22 cellular contexts compared by ENCODE assay signal in genomic region chr3:127093312-127093711, GRCh38.
"Had no signal": no experiment of that assay in that cellular context is flagged by ENCODE, and none has a peak within 500 bp of the region (broad histone marks: within the 10 kb centered on the region; RNA-seq: fewer than 3 reads in every experiment).

No MANE protein-coding gene starts in this region.

- H3K9me3 Mint-ChIP-seq: activated CD4-positive, alpha-beta memory T cell treated with anti-CD3 and anti-CD28 coated beads for 36 hours; activated CD4-positive, alpha-beta T cell treated with anti-CD3 and anti-CD28 coated beads, Interleukin-2, amount 10 ng/mL, durations not matched to agents 7 days and 5 days; activated naive CD4-positive, alpha-beta T cell treated with anti-CD3 and anti-CD28 coated beads for 36 hours; activated T-cell treated with anti-CD3 and anti-CD28 coated beads, Interleukin-2, amount 50 U/mL, for 4 hours; activated T-helper 17 cell treated with anti-CD3 and anti-CD28 coated beads, Interleukin-2, amount 50 U/mL, for 72 hours had no signal

- ATAC-seq: activated T-cell treated with anti-CD3 and anti-CD28 coated beads, Interleukin-2, amount 50 U/mL, for 4 hours; activated T-helper 17 cell treated with anti-CD3 and anti-CD28 coated beads, Interleukin-2, amount 50 U/mL, for 72 hours; T-helper 17 cell; WTC11 had no signal

- DNase-seq: activated CD4-positive, alpha-beta memory T cell treated with anti-CD3 and anti-CD28 coated beads for 36 hours; activated CD4-positive, alpha-beta T cell treated with anti-CD3 and anti-CD28 coated beads for 1 hour; activated CD4-positive, alpha-beta T cell treated with anti-CD3 and anti-CD28 coated beads, Interleukin-2, amount 10 ng/mL, durations not matched to agents 7 days and 5 days; activated CD8-positive, alpha-beta memory T cell treated with anti-CD3 and anti-CD28 coated beads for 24 hours; activated gamma-delta T cell; activated naive CD4-positive, alpha-beta T cell treated with anti-CD3 and anti-CD28 coated beads for 36 hours; activated T-cell treated with anti-CD3 and anti-CD28 coated beads, Interleukin-2, amount 50 U/mL, for 4 hours; amygdala; MG63; NCI-H1105; NCI-H1436; NCI-H1694 treated with DMSO at 0.1 percent for 48 hours; NCI-H2029 treated with DMSO at 0.1 percent for 48 hours; NCI-H345; NCI-H510A; NCI-H526 treated with DMSO at 0.1 percent for 48 hours; SIG-M5; T-helper 17 cell; T-helper 9 cell had no signal

- H3K4me3 ChIP-seq: MG63 had no signal

- H3K36me3 ChIP-seq: MG63 had no signal

- H3K27ac Mint-ChIP-seq: activated CD4-positive, alpha-beta memory T cell treated with anti-CD3 and anti-CD28 coated beads for 36 hours; activated CD4-positive, alpha-beta T cell treated with anti-CD3 and anti-CD28 coated beads, Interleukin-2, amount 10 ng/mL, durations not matched to agents 7 days and 5 days; activated naive CD4-positive, alpha-beta T cell treated with anti-CD3 and anti-CD28 coated beads for 36 hours; activated naive CD8-positive, alpha-beta T cell; activated T-helper 17 cell treated with anti-CD3 and anti-CD28 coated beads, Interleukin-2, amount 50 U/mL, for 72 hours; T-helper 17 cell; WTC11 had no signal

- H3K27me3 Mint-ChIP-seq: activated CD4-positive, alpha-beta T cell treated with anti-CD3 and anti-CD28 coated beads, Interleukin-2, amount 10 ng/mL, durations not matched to agents 7 days and 5 days; activated naive CD8-positive, alpha-beta T cell had no signal

- H3K4me3 Mint-ChIP-seq: activated CD4-positive, alpha-beta memory T cell treated with anti-CD3 and anti-CD28 coated beads for 36 hours; activated CD4-positive, alpha-beta T cell treated with anti-CD3 and anti-CD28 coated beads, Interleukin-2, amount 10 ng/mL, durations not matched to agents 7 days and 5 days; activated naive CD4-positive, alpha-beta T cell treated with anti-CD3 and anti-CD28 coated beads for 36 hours; activated naive CD8-positive, alpha-beta T cell; activated T-cell treated with anti-CD3 and anti-CD28 coated beads, Interleukin-2, amount 50 U/mL, for 4 hours; activated T-helper 17 cell treated with anti-CD3 and anti-CD28 coated beads, Interleukin-2, amount 50 U/mL, for 72 hours; T-helper 17 cell; WTC11 had no signal

- H3K36me3 Mint-ChIP-seq: activated CD4-positive, alpha-beta memory T cell treated with anti-CD3 and anti-CD28 coated beads for 36 hours; activated naive CD8-positive, alpha-beta T cell had no signal

- H3K4me1 Mint-ChIP-seq: activated CD4-positive, alpha-beta T cell treated with anti-CD3 and anti-CD28 coated beads, Interleukin-2, amount 10 ng/mL, durations not matched to agents 7 days and 5 days; activated T-helper 17 cell treated with anti-CD3 and anti-CD28 coated beads, Interleukin-2, amount 50 U/mL, for 72 hours; T-helper 17 cell; WTC11 had no signal

- H3K9me3 ChIP-seq: MG63 had no signal

- H3K27me3 ChIP-seq: MG63 had no signal
